8 cellular contexts compared by ENCODE assay signal in genomic region chr5:126972062-126972895, GRCh38. TPM values are rescaled to one million over a fixed set of nuclear protein-coding genes. Genes with fewer than 3 reads are reported as not detected.
DNase-seq lines count a peak whose midpoint lies in the region; ATAC-seq lines count a peak whose summit lies in the region.

No MANE protein-coding gene starts in this region.

- no peaks in the 10 kb centered on the region for H3K36me3 ChIP-seq in SJCRH30

- H3K4me3 ChIP-seq in SJCRH30 = no peak overlapping the region

- H3K27me3 ChIP-seq in SJCRH30 = no peaks in the 10 kb centered on the region

- H3K9me3 ChIP-seq in SJCRH30 (replicated peaks) = no peaks in the 10 kb centered on the region

- ATAC-seq in GM19023 (IDR thresholded peaks at IDR 0.05; ENCODE audit: unreplicated experiment) = peak; percentile 72
- ATAC-seq in HG03103 (IDR thresholded peaks at IDR 0.05; ENCODE audit: low read depth, unreplicated experiment) = peak; percentile 56
- peak; percentile 35 for ATAC-seq in esophagus mucosa

- peak overlapping the region; percentile 55 for H3K27ac ChIP-seq in SJCRH30

- DNase-seq in CD1c-positive myeloid dendritic cell (ENCODE audit: extremely low spot score) (peak; percentile 56), SJCRH30 (peak; percentile 41 to 80), SHP77 treated with DMSO at 0.1 percent for 48 hours (lab: John Stamatoyannopoulos, UW) (no peak), HT-29 (ENCODE audit: low spot score) (no peak), GOT3 (lab: John Stamatoyannopoulos, UW) (no peak)

- peaks cover 56% of the 10 kb centered on the region for H3K4me1 ChIP-seq in SJCRH30

RNA-seq across cellular contexts. Expression of gene MARCHF3, which starts 58.1 kb away (rescaled TPM):
- 35.0 and 40.8 TPM in 2 replicates for total RNA-seq in SJCRH30 (2014; rRNA removed; shearing (Covaris generic))
- 2.4 TPM for total RNA-seq in esophagus mucosa
- total RNA-seq in HT-29 (2014; rRNA removed; shearing (Covaris generic)) = 18.2 and 32.5 TPM in 2 replicates

Comparison
In these comparisons a context has a peak if more than half of its experiments do, and no peak if none do; other contexts are left out.
1. DNase-seq: peak in CD1c-positive myeloid dendritic cell (single experiment) and SJCRH30 (2 of 2); none in SHP77 treated with DMSO at 0.1 percent for 48 hours (single experiment), HT-29 (single experiment) and GOT3 (single experiment).
2. Peak in every context shown above with its lines, with median percentiles within 50 percentile points of each other: ATAC-seq.